Comparison of ENCODE assay signal across 1 cellular context in the genomic region with DNA sequence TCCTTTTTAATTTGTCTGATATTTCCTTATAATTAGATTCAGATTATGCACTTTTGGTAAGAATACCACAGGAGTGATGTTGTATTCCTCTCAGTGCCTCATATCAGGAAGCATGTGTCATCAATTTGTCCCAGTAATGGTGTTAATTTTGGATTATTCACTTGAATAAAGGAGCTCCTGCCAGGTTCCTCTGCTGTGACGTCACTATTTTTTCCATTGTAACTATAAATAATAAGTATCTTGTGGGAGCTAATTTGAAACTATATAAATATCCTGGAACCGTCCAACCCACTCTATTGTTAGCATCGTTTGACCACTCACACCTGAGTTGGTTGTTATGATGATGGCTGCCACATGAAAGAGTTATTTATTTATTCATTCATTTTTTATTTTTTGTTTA.
TF ChIP-seq lines count a peak whose summit lies in the region.

No MANE protein-coding gene starts in this region.

TF ChIP-seq in IMR-90, 13 proteins besides CTCF, POLR2A, EP300 and RAD21:
- TF ChIP-seq MAFK (IDR thresholded peaks at IDR 0.05; ENCODE audit: low read depth, low read length) (no peak), RCOR1 (IDR thresholded peaks at IDR 0.05; ENCODE audit: insufficient replicate concordance, low read length) (no peak), BHLHE40 (IDR thresholded peaks at IDR 0.05; ENCODE audit: low read depth, low read length) (no peak), MXI1 (IDR thresholded peaks at IDR 0.05; ENCODE audit: borderline replicate concordance, low read depth, low read length) (no peak)
